Comparison of ENCODE assay signal across 8 cellular contexts in the genomic region with DNA sequence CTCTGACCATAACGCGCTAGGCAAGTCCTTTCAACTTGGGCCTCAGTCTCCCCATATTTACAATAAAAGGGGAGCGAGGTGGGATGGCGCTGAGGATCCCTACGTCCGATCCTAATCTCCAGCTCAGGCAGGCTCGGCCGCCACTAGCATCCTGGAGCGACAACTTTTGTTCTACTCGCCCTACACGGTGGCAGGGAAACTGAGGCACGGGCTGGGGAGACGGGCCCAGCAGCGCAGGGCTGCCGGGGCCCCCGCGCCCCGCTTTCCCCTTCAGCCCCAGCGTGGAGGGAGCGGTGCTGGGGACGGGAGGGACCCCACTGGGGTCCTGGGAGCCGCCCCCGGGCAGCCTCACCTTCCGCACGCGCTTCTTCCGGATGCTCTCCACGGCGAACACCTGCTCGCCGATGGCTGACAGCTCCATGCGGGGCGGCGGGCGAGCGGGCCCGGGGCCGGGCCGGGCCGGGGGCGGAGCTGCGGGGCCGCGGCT. TPM values are rescaled to one million over a fixed set of nuclear protein-coding genes. Genes with fewer than 3 reads are reported as not detected.
A peak's percentile ranks its signal among the peaks of the same experiment; 100 is the strongest.
DNase-seq lines count a peak whose midpoint lies in the region; ATAC-seq and TF ChIP-seq lines count a peak whose summit lies in the region.

No MANE protein-coding gene starts in this region.

- in situ Hi-C loops in mammary epithelial cell (cut with MboI; ENCODE audit: low sequenced_read_pairs in 2 of 2), result loop anchor here (25.0 kb wide), 1 partner anchor 360 kb away; the partner anchor contains the start of genes ATF4 (in 2 of the 2) and MIEF1 (in 2 of the 2)

- H3K9me3 Mint-ChIP-seq in stimulated activated naive CD8-positive, alpha-beta T cell treated with anti-CD3 and anti-CD28 coated beads, Interleukin-15, Interleukin-2, amounts not matched to agents 100 ng/mL and 50 ng/mL, for 24 hours, result no peaks in the 10 kb centered on the region

- no peaks in the 10 kb centered on the region for H3K9me3 ChIP-seq in mammary epithelial cell (replicated peaks; ENCODE audit: insufficient read depth, low read length)
- no peaks in the 10 kb centered on the region for H3K9me3 ChIP-seq in mucosa of rectum (ENCODE audit: control insufficient read depth in 2 of 2, low read length in 2 of 2)

- peak overlapping the region; percentile 31 for H3K27ac Mint-ChIP-seq in stimulated activated naive CD8-positive, alpha-beta T cell treated with anti-CD3 and anti-CD28 coated beads, Interleukin-15, Interleukin-2, amounts not matched to agents 100 ng/mL and 50 ng/mL, for 24 hours

- H4K20me1 ChIP-seq in mammary epithelial cell (ENCODE audit: insufficient read depth, low read length), result no peaks in the 10 kb centered on the region

- peaks cover 10% of the 10 kb centered on the region for H3K36me3 Mint-ChIP-seq in stimulated activated naive CD8-positive, alpha-beta T cell treated with anti-CD3 and anti-CD28 coated beads, Interleukin-15, Interleukin-2, amounts not matched to agents 100 ng/mL and 50 ng/mL, for 24 hours (ENCODE audit: low read depth)

- no peaks in the 10 kb centered on the region for H3K79me2 ChIP-seq in mammary epithelial cell (ENCODE audit: insufficient read depth, low read length)

- DNase-seq in stimulated activated naive CD8-positive, alpha-beta T cell treated with anti-CD3 and anti-CD28 coated beads, Interleukin-15, Interleukin-2, amounts not matched to agents 100 U/mL and 50 U/mL, for 24 hours, result no peak
- no peak for DNase-seq in mammary epithelial cell
- no peak for DNase-seq in NCI-H774 (lab: John Stamatoyannopoulos, UW)
- DNase-seq in stimulated activated CD4-positive, alpha-beta T cell treated with anti-CD3 and anti-CD28 coated beads, Interleukin-1b, Interleukin-23, amount 100 ng/mL, for 48 hours, result no peak
- no peak for DNase-seq in CD1c-positive myeloid dendritic cell (ENCODE audit: extremely low spot score)

- CTCF ChIA-PET in mammary epithelial cell (lab: Charles Lee; ENCODE audit: low non-redundant PET), result interaction anchor here (0.6 kb wide), 1 partner anchor 9 kb away, joined by 5 read pairs; no protein-coding TSS in a partner anchor

- H3K4me3 Mint-ChIP-seq in stimulated activated naive CD8-positive, alpha-beta T cell treated with anti-CD3 and anti-CD28 coated beads, Interleukin-15, Interleukin-2, amounts not matched to agents 100 ng/mL and 50 ng/mL, for 24 hours, result peak overlapping the region; percentile 70

- H3K36me3 ChIP-seq in mammary epithelial cell (ENCODE audit: insufficient read depth, low read length), result no peaks in the 10 kb centered on the region
- H3K36me3 ChIP-seq in mucosa of rectum (ENCODE audit: control insufficient read depth in 2 of 2, insufficient read depth in 2 of 2, low read length in 2 of 2), result peaks cover 0 to 2% of the 10 kb centered on the region in 2 donors

- BruUV-seq in mammary epithelial cell (replicated peaks; lab: Mats Ljungman, UMichigan), result no TSS peak

- H3K27ac ChIP-seq in mammary epithelial cell (ENCODE audit: insufficient read depth, low read depth, low read length) (no peak overlapping the region), mucosa of rectum (ENCODE audit: low read depth in 2 of 2, low read length in 2 of 2) (peak overlapping the region; percentile 74 to 82)

- ATAC-seq in stimulated activated naive CD8-positive, alpha-beta T cell treated with anti-CD3 and anti-CD28 coated beads, Interleukin-15, Interleukin-2, amounts not matched to agents 100 U/mL and 50 U/mL, for 24 hours, result no peak
- ATAC-seq in GM21423 (IDR thresholded peaks at IDR 0.05; ENCODE audit: unreplicated experiment), result no peak

- peak overlapping the region; percentile 85 for H2AFZ ChIP-seq in mammary epithelial cell (ENCODE audit: low read depth, low read length)

- dilution Hi-C loops in mammary epithelial cell (cut with HindIII; ENCODE audit: low sequenced_read_pairs), result no loop called here

- 30% methylated on average over 14 of the region's 44 CpGs for WGBS in mammary epithelial cell (ENCODE audit: low coverage, missing lambda C conversion rate)

- TF ChIP-seq CTCF in mammary epithelial cell (conservative IDR thresholded peaks at IDR 0.05 in 1 of 2, IDR thresholded peaks at IDR 0.05 in 1 of 2; ENCODE audit: extremely low read depth in 1 of 2, insufficient read depth in 1 of 2, low read depth in 1 of 2, low read length in 2 of 2), result no peak

- intact Hi-C loops in mammary epithelial cell (cut with micrococcal nuclease), result no loop called here

- H3K4me2 ChIP-seq in mammary epithelial cell (ENCODE audit: insufficient read depth, low read depth, low read length), result peak overlapping the region; percentile 90

- H3K27me3 ChIP-seq in mammary epithelial cell (ENCODE audit: insufficient read depth, low read length), result peaks cover 6% of the 10 kb centered on the region
- H3K27me3 ChIP-seq in mucosa of rectum (ENCODE audit: control insufficient read depth in 2 of 2, insufficient read depth in 2 of 2, low read length in 2 of 2), result peaks cover 11 to 26% of the 10 kb centered on the region in 2 donors

- peaks cover 16% of the 10 kb centered on the region for H3K27me3 Mint-ChIP-seq in stimulated activated naive CD8-positive, alpha-beta T cell treated with anti-CD3 and anti-CD28 coated beads, Interleukin-15, Interleukin-2, amounts not matched to agents 100 ng/mL and 50 ng/mL, for 24 hours

- H3K4me1 ChIP-seq in mammary epithelial cell (ENCODE audit: insufficient read depth, low read length), result peaks cover 11% of the 10 kb centered on the region
- peaks cover 14 to 33% of the 10 kb centered on the region in 2 donors for H3K4me1 ChIP-seq in mucosa of rectum (ENCODE audit: control insufficient read depth in 2 of 2, insufficient read depth in 2 of 2, low read length in 2 of 2)

- peak overlapping the region; percentile 32 to 63 (median 56) for H3K4me3 ChIP-seq in mammary epithelial cell (replicated peaks in 1 of 3; ENCODE audit: insufficient read depth in 1 of 3, low read depth in 2 of 3, low read length in 3 of 3)
- H3K4me3 ChIP-seq in mucosa of rectum (ENCODE audit: low read length in 2 of 2), result peak overlapping the region; percentile 79 to 87

- peaks cover 47% of the 10 kb centered on the region for H3K4me1 Mint-ChIP-seq in stimulated activated naive CD8-positive, alpha-beta T cell treated with anti-CD3 and anti-CD28 coated beads, Interleukin-15, Interleukin-2, amounts not matched to agents 100 ng/mL and 50 ng/mL, for 24 hours (ENCODE audit: low read depth)

- H3K9ac ChIP-seq in mammary epithelial cell (ENCODE audit: insufficient read depth, low read length) (no peak overlapping the region), mucosa of rectum (ENCODE audit: low read depth in 1 of 2, low read length in 2 of 2) (peak overlapping the region; percentile 85 to 87)

RNA-seq across cellular contexts. Expression of gene CBX7, which starts 0.4 kb away (rescaled TPM):
- 1 to 10 TPM; 3.2 to 4.3 TPM for total RNA-seq in mammary epithelial cell
- 1.4 TPM for polyA plus RNA-seq in mammary epithelial cell
- polyA minus RNA-seq in mammary epithelial cell, result 1.9 TPM

RNA-seq across cellular contexts. Expression of gene APOBEC3H, which starts 55.0 kb away (rescaled TPM):
- under 1 TPM in 1 of 2 donors, not detected in 1; 0.87 TPM for total RNA-seq in mammary epithelial cell
- 0.24 TPM for polyA plus RNA-seq in mammary epithelial cell
- not detected for polyA minus RNA-seq in mammary epithelial cell
